8 cellular contexts compared by ENCODE assay signal in the genomic region with DNA sequence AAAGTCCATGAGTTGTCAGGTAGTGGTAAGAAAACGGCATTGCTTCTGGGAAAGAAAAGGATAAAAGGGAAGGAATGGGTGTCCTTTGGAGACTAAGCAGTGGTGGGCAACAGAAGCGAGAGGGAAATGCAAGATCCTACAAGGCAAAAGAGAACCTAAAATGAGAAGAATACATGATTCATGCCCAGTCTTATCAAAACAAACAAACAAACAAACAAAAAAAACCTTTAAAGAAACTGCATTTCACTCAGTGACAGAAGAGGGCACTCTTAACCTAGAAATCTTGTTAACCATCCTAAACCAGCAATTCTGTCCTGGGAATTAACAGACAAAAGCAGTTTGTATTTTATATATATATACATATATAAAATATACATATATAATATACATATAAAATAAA.
DNase-seq lines count a peak whose midpoint lies in the region; ATAC-seq and TF ChIP-seq lines count a peak whose summit lies in the region.

No MANE protein-coding gene starts in this region.

- H3K4me3 Mint-ChIP-seq in activated CD4-positive, alpha-beta T cell treated with anti-CD3 and anti-CD28 coated beads, Interleukin-2, amount 10 ng/mL, durations not matched to agents 7 days and 5 days: no peak overlapping the region

- intact Hi-C loops in esophagus muscularis mucosa (cut with DNase I): no loop called here

- H3K27ac Mint-ChIP-seq in activated CD4-positive, alpha-beta T cell treated with anti-CD3 and anti-CD28 coated beads, Interleukin-2, amount 10 ng/mL, durations not matched to agents 7 days and 5 days: peak overlapping the region; percentile 47

- POLR2A ChIA-PET in activated CD4-positive, alpha-beta T cell treated with anti-CD3 and anti-CD28 coated beads, Interleukin-2, amount 10 ng/mL, durations not matched to agents 7 days and 5 days (lab: Charles Lee): no interaction called here

- H4K20me1 ChIP-seq in OCI-LY1 (ENCODE audit: insufficient read depth, low read length): no peaks in the 10 kb centered on the region

- no peaks in the 10 kb centered on the region for H3K27me3 Mint-ChIP-seq in activated CD4-positive, alpha-beta T cell treated with anti-CD3 and anti-CD28 coated beads, Interleukin-2, amount 10 ng/mL, durations not matched to agents 7 days and 5 days

- peaks cover 2% of the 10 kb centered on the region for H3K4me1 Mint-ChIP-seq in activated CD4-positive, alpha-beta T cell treated with anti-CD3 and anti-CD28 coated beads, Interleukin-2, amount 10 ng/mL, durations not matched to agents 7 days and 5 days

- no peaks in the 10 kb centered on the region for H3F3A ChIP-seq in OCI-LY1 (ENCODE audit: insufficient read depth, low read length)

- TF ChIP-seq POLR2A in esophagus muscularis mucosa (IDR thresholded peaks at IDR 0.05; ENCODE audit: low read depth): no peak

- no peaks in the 10 kb centered on the region for H3K4me1 ChIP-seq in OCI-LY1 (ENCODE audit: insufficient read depth, low read length, severe bottlenecking)
- no peaks in the 10 kb centered on the region for H3K4me1 ChIP-seq in esophagus muscularis mucosa
- no peaks in the 10 kb centered on the region for H3K4me1 ChIP-seq in thoracic aorta (ENCODE audit: control insufficient read depth in 1 of 2, low read depth in 2 of 2)

- 82% methylated on average over 2 of the region's 2 CpGs for WGBS in esophagus muscularis mucosa

- no peak overlapping the region for H3K4me2 ChIP-seq in OCI-LY1 (ENCODE audit: low read length)

- TF ChIP-seq CTCF in OCI-LY1 (IDR thresholded peaks at IDR 0.05; ENCODE audit: low read length): peak; percentile 60
- TF ChIP-seq CTCF in esophagus muscularis mucosa (IDR thresholded peaks at IDR 0.05): peak; percentile 13 to 43 (median 34)
- peak; percentile 23 for TF ChIP-seq CTCF in thoracic aorta (IDR thresholded peaks at IDR 0.05)

- CTCF ChIA-PET in activated CD4-positive, alpha-beta T cell treated with anti-CD3 and anti-CD28 coated beads, Interleukin-2, amount 10 ng/mL, durations not matched to agents 7 days and 5 days (lab: Charles Lee): interaction anchor here (0.6 to 1.6 kb wide), 7 partner anchors 12 to 480 kb away, joined by 3 to 5 read pairs (median 3); no protein-coding TSS in a partner anchor

- ATAC-seq in thoracic aorta (ENCODE audit: insufficient number of reproducible peaks, low FRiP score, low read depth): no peak
- no peak for ATAC-seq in GM21526 (IDR thresholded peaks at IDR 0.05; ENCODE audit: low FRiP score, unreplicated experiment)

- H2AFZ ChIP-seq in OCI-LY1 (ENCODE audit: low read length): no peak overlapping the region

- H3K9me2 ChIP-seq in OCI-LY1 (ENCODE audit: low read depth, low read length): no peaks in the 10 kb centered on the region

- H3K27ac ChIP-seq in OCI-LY1 (ENCODE audit: low read depth, low read length, poor library complexity, severe bottlenecking) (no peak overlapping the region), esophagus muscularis mucosa (replicated peaks in 1 of 4) (no peak overlapping the region), thoracic aorta (no peak overlapping the region), caudate nucleus (ENCODE audit: low read depth, low read length) (no peak overlapping the region)

- no peak overlapping the region for H3K9ac ChIP-seq in OCI-LY1 (ENCODE audit: low read length)

- no peaks in the 10 kb centered on the region for H3K9me3 Mint-ChIP-seq in activated CD4-positive, alpha-beta T cell treated with anti-CD3 and anti-CD28 coated beads, Interleukin-2, amount 10 ng/mL, durations not matched to agents 7 days and 5 days

- H3K36me3 ChIP-seq in OCI-LY1 (ENCODE audit: insufficient read depth, low read length): no peaks in the 10 kb centered on the region
- H3K36me3 ChIP-seq in esophagus muscularis mucosa: no peaks in the 10 kb centered on the region
- H3K36me3 ChIP-seq in thoracic aorta: no peaks in the 10 kb centered on the region

- TF ChIP-seq EP300 in esophagus muscularis mucosa (IDR thresholded peaks at IDR 0.05): no peak

- no peaks in the 10 kb centered on the region for H3K79me2 ChIP-seq in OCI-LY1 (ENCODE audit: insufficient read depth, low read length)

- H3K4me3 ChIP-seq in OCI-LY1 (ENCODE audit: low read depth, low read length, poor library complexity, severe bottlenecking): no peak overlapping the region
- H3K4me3 ChIP-seq in esophagus muscularis mucosa: no peak overlapping the region
- no peak overlapping the region for H3K4me3 ChIP-seq in thoracic aorta

- peaks cover 10% of the 10 kb centered on the region for H3K36me3 Mint-ChIP-seq in activated CD4-positive, alpha-beta T cell treated with anti-CD3 and anti-CD28 coated beads, Interleukin-2, amount 10 ng/mL, durations not matched to agents 7 days and 5 days (ENCODE audit: low read depth)

- no peak for DNase-seq in activated CD4-positive, alpha-beta T cell treated with anti-CD3 and anti-CD28 coated beads, Interleukin-2, amount 10 ng/mL, durations not matched to agents 7 days and 5 days
- no peak for DNase-seq in activated CD4-positive, alpha-beta T cell treated with anti-CD3 and anti-CD28 coated beads, Interleukin-2, amount 50 U/mL, for 48 hours
- DNase-seq in esophagus muscularis mucosa (ENCODE audit: extremely low spot score) (no peak), thoracic aorta (ENCODE audit: low spot score) (no peak), caudate nucleus (lab: John Stamatoyannopoulos, UW) (no peak), T-helper 1 cell (no peak)

- H3K9me3 ChIP-seq in OCI-LY1 (ENCODE audit: low read length) (no peaks in the 10 kb centered on the region), esophagus muscularis mucosa (no peaks in the 10 kb centered on the region), thoracic aorta (no peaks in the 10 kb centered on the region)

- H3K27me3 ChIP-seq in OCI-LY1 (ENCODE audit: insufficient read depth, low read length) (no peaks in the 10 kb centered on the region), esophagus muscularis mucosa (no peaks in the 10 kb centered on the region), thoracic aorta (replicated peaks; ENCODE audit: insufficient read depth) (no peaks in the 10 kb centered on the region)
